1 cellular context compared by ENCODE assay signal in the genomic region with DNA sequence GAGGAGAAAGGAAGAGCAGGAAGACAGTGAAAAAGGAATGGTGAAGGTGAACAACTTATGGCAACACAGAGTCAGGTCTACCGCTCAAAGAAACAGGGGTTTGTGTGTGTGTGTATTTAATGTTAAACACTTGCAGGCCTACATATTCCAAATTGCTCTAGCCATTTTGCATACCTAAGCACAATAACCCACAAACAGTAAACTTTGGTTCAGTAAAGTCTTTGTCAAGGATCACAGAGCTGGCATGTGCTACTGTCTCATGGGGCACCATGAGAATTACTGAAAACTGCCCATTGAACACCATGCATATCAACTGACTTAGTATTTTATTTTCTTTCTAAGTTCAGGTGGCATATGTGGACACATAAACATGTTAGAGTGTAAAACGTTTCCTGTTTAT.
TF ChIP-seq lines count a peak whose summit lies in the region.

No MANE protein-coding gene starts in this region.

TF ChIP-seq in IMR-90, 13 proteins besides CTCF, POLR2A, EP300 and RAD21 (continued from another document):
- TF ChIP-seq RFX5 (IDR thresholded peaks at IDR 0.05; ENCODE audit: low read depth, low read length) (no peak), CHD1 (IDR thresholded peaks at IDR 0.05; ENCODE audit: low read depth, low read length) (no peak), ELK1 (IDR thresholded peaks at IDR 0.05; ENCODE audit: borderline replicate concordance, low read depth, low read length) (no peak), MAFK (IDR thresholded peaks at IDR 0.05; ENCODE audit: low read depth, low read length) (peak; percentile 30; the same call in 1 of the 2 replicates), SMC3 (IDR thresholded peaks at IDR 0.05; ENCODE audit: low read depth, low read length) (no peak), USF2 (IDR thresholded peaks at IDR 0.05; ENCODE audit: low read depth, low read length) (no peak), BHLHE40 (IDR thresholded peaks at IDR 0.05; ENCODE audit: low read depth, low read length) (no peak), FOS (IDR thresholded peaks at IDR 0.05; ENCODE audit: low read depth, low read length) (no peak)
TF ChIP-seq in IMR-90: peak in this region for 1.
